Comparison of ENCODE assay signal across 10 cellular contexts in the genomic region with DNA sequence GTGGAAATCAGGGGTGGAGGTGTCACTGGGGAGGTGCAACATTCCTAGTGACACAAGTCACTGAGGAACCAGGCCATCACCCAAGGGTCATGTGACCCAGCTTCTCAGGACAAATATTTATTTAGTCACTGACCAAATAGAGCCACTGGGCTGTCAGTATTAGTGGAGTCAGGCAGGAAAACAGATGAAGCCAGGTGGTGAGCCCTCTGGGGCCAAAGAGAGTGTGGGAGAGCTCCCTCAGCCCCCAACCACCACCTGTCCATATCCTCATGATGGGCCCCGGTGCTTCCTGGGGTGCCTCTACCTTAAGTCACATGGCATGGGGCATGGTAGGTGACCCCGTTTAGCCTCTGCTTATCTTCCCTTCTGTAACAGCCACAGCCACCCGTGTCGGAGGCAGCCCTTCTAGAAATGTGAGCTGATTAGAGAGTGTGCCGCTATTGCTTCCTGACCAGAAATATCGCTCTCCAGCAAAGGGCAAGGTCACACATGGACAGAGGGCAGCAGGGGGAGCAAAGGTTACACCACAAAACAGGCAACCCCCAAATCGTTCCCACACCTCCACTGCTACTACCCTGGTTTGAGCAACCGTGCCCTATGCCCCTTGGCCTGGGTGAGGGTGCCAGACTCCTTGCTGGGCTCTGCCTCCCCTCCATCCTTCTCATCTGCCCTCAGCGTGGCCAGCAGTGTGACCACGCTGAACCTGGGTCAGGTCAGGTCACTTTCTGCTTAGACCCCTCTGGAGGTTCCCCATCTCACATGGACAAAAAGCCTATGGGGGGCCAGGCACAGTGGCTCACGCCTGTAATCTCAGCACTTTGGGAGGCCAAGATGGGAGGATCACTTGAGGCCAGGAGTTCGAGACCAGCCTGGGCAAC. TPM values are rescaled to one million over a fixed set of nuclear protein-coding genes. Genes with fewer than 3 reads are reported as not detected.
DNase-seq lines count a peak whose midpoint lies in the region; ATAC-seq, FAIRE-seq and TF ChIP-seq lines count a peak whose summit lies in the region.
"Had no signal": no experiment of that assay in that cellular context is flagged by ENCODE, and none has a peak within 500 bp of the region (broad histone marks: within the 10 kb centered on the region; RNA-seq: fewer than 3 reads in every experiment).

No MANE protein-coding gene starts in this region.

- H3K9me2 ChIP-seq in hepatocyte (replicated peaks; ENCODE audit: insufficient read depth): no peaks in the 10 kb centered on the region

- H3K27ac ChIP-seq in hepatocyte: peak overlapping the region; percentile 87
- no peak overlapping the region for H3K27ac ChIP-seq in caudate nucleus (ENCODE audit: low read depth, low read length)

- H3K79me2 ChIP-seq in hepatocyte: no peaks in the 10 kb centered on the region

- H2AFZ ChIP-seq in hepatocyte: no peak overlapping the region

- no peaks in the 10 kb centered on the region for H3K9me3 ChIP-seq in hepatocyte (ENCODE audit: low read depth)

- ATAC-seq in stimulated activated effector memory CD8-positive, alpha-beta T cell treated with anti-CD3 and anti-CD28 coated beads, Interleukin-12 subunit alpha, Interleukin-12 subunit beta, amount 100 ng/mL, for 72 hours: no peak
- ATAC-seq in GM18517 (IDR thresholded peaks at IDR 0.05; ENCODE audit: unreplicated experiment): no peak

- H3K36me3 ChIP-seq in hepatocyte (replicated peaks; ENCODE audit: insufficient read depth, low read depth): no peaks in the 10 kb centered on the region

- no peak overlapping the region for H3K4me3 Mint-ChIP-seq in stimulated activated effector memory CD8-positive, alpha-beta T cell treated with anti-CD3 and anti-CD28 coated beads, Interleukin-12 subunit alpha, Interleukin-12 subunit beta, amount 100 ng/mL, for 72 hours

- no peaks in the 10 kb centered on the region for H3K36me3 Mint-ChIP-seq in stimulated activated effector memory CD8-positive, alpha-beta T cell treated with anti-CD3 and anti-CD28 coated beads, Interleukin-12 subunit alpha, Interleukin-12 subunit beta, amount 100 ng/mL, for 72 hours

- no peaks in the 10 kb centered on the region for H3K27me3 ChIP-seq in hepatocyte

- WGBS in hepatocyte (ENCODE audit: low lambda C conversion rate, missing lambda C conversion rate): 71% methylated on average over 12 of the region's 12 CpGs

- TF ChIP-seq CTCF in hepatocyte (IDR thresholded peaks at IDR 0.05; ENCODE audit: poor library complexity): no peak

- H3K4me2 ChIP-seq in hepatocyte: peak overlapping the region; percentile 55

- H3K4me1 Mint-ChIP-seq in stimulated activated effector memory CD8-positive, alpha-beta T cell treated with anti-CD3 and anti-CD28 coated beads, Interleukin-12 subunit alpha, Interleukin-12 subunit beta, amount 100 ng/mL, for 72 hours: peaks cover 60% of the 10 kb centered on the region

- H3K4me3 ChIP-seq in hepatocyte: no peak overlapping the region

- FAIRE-seq in GM19239 (lab: Jason Lieb, UNC): no peak

- no peaks in the 10 kb centered on the region for H3K9me3 Mint-ChIP-seq in stimulated activated effector memory CD8-positive, alpha-beta T cell treated with anti-CD3 and anti-CD28 coated beads, Interleukin-12 subunit alpha, Interleukin-12 subunit beta, amount 100 ng/mL, for 72 hours

- peaks cover 6% of the 10 kb centered on the region for H3K4me1 ChIP-seq in hepatocyte (ENCODE audit: insufficient read depth)

- H3K27ac Mint-ChIP-seq in stimulated activated effector memory CD8-positive, alpha-beta T cell treated with anti-CD3 and anti-CD28 coated beads, Interleukin-12 subunit alpha, Interleukin-12 subunit beta, amount 100 ng/mL, for 72 hours: peak overlapping the region; percentile 35

- DNase-seq in activated effector memory CD4-positive, alpha-beta T cell treated with anti-CD3 and anti-CD28 coated beads, Interleukin-2, amount 50 U/mL, for 16 hours: peak; percentile 61
- no peak for DNase-seq in activated effector memory CD4-positive, alpha-beta T cell treated with Interleukin-2 at 50 U/mL for 16 hours
- DNase-seq in NCI-H774 (lab: John Stamatoyannopoulos, UW): peak; percentile 78
- DNase-seq in hepatocyte (ENCODE audit: low spot score): peak; percentile 87
- DNase-seq in stimulated activated effector memory CD8-positive, alpha-beta T cell treated with anti-CD3 and anti-CD28 coated beads, Interleukin-12 subunit alpha, Interleukin-12 subunit beta, amount 100 ng/mL, for 72 hours (ENCODE audit: low spot score in 2 of 2): no peak
- no peak for DNase-seq in GM19239 (ENCODE audit: insufficient read length, low spot score)
- DNase-seq in caudate nucleus (lab: John Stamatoyannopoulos, UW): no peak
- DNase-seq: activated CD4-positive, alpha-beta T cell treated with anti-CD3 and anti-CD28 coated beads, Interleukin-2, amount 50 U/mL, for 4 hours; MV-4-11 had no signal

- no peaks in the 10 kb centered on the region for H4K20me1 ChIP-seq in hepatocyte (ENCODE audit: insufficient read depth, poor library complexity, severe bottlenecking)

RNA-seq across cellular contexts. Expression of gene AKTIP, which starts 8.6 kb away (rescaled TPM):
- 29.5 and 43.7 TPM in 2 replicates for total RNA-seq in hepatocyte
- polyA plus RNA-seq in hepatocyte: 24.3 and 38.6 TPM in 2 replicates

Comparison
In these comparisons a context has a peak if more than half of its experiments do, and no peak if none do; other contexts are left out.
1. DNase-seq: peak in activated effector memory CD4-positive, alpha-beta T cell treated with anti-CD3 and anti-CD28 coated beads, Interleukin-2, amount 50 U/mL, for 16 hours (single experiment), NCI-H774 (single experiment) and hepatocyte (single experiment); none in activated effector memory CD4-positive, alpha-beta T cell treated with Interleukin-2 at 50 U/mL for 16 hours (single experiment), stimulated activated effector memory CD8-positive, alpha-beta T cell treated with anti-CD3 and anti-CD28 coated beads, Interleukin-12 subunit alpha, Interleukin-12 subunit beta, amount 100 ng/mL, for 72 hours (0 of 2), GM19239 (single experiment) and caudate nucleus (0 of 61).